22 cellular contexts compared by ENCODE assay signal in genomic region chr18:6200375-6200774, GRCh38.
"Had no signal": no experiment of that assay in that cellular context is flagged by ENCODE, and none has a peak within 500 bp of the region (broad histone marks: within the 10 kb centered on the region; RNA-seq: fewer than 3 reads in every experiment).

No MANE protein-coding gene starts in this region.

- DNase-seq: cortex of kidney; effector CD8-positive, alpha-beta T cell; effector memory CD8-positive, alpha-beta T cell; endodermal cell; erythroblast; esophagus squamous epithelium; foreskin fibroblast; foreskin melanocyte; gastrocnemius medialis; glutamatergic neuron; head of caudate nucleus; heart right ventricle; hippocampal formation; left cardiac atrium; left lung; left ventricle myocardium superior; lower lobe of right lung; mesendoderm; midbrain; naive thymus-derived CD4-positive, alpha-beta T cell had no signal

- H3K4me1 ChIP-seq: gastrocnemius medialis, heart right ventricle, left lung, lower lobe of right lung had no signal

- H3K27ac ChIP-seq: epithelial cell of prostate, gastrocnemius medialis, heart right ventricle, left lung, lower lobe of right lung had no signal

- H3K9me3 ChIP-seq: esophagus squamous epithelium, gastrocnemius medialis, heart right ventricle, left lung, lower lobe of right lung had no signal

- H3K27ac Mint-ChIP-seq: dendritic cell treated with granulocyte-macrophage colony-stimulating factor and Interleukin-4, amounts not matched to agents 40 ng/mL and 50 ng/mL, for 4 days; effector memory CD8-positive, alpha-beta T cell; endodermal cell; naive thymus-derived CD4-positive, alpha-beta T cell had no signal

- H3K27me3 Mint-ChIP-seq: dendritic cell treated with granulocyte-macrophage colony-stimulating factor and Interleukin-4, amounts not matched to agents 40 ng/mL and 50 ng/mL, for 4 days; effector memory CD8-positive, alpha-beta T cell had no signal

- H3K36me3 ChIP-seq: esophagus squamous epithelium, gastrocnemius medialis, heart right ventricle, left lung, lower lobe of right lung had no signal

- H3K9me3 Mint-ChIP-seq: dendritic cell treated with granulocyte-macrophage colony-stimulating factor and Interleukin-4, amounts not matched to agents 40 ng/mL and 50 ng/mL, for 4 days; endodermal cell had no signal

- H3K27me3 ChIP-seq: esophagus squamous epithelium, gastrocnemius medialis, heart right ventricle, left lung had no signal

- H3K4me1 Mint-ChIP-seq: endodermal cell; naive thymus-derived CD4-positive, alpha-beta T cell had no signal

- H3K4me3 Mint-ChIP-seq: dendritic cell treated with granulocyte-macrophage colony-stimulating factor and Interleukin-4, amounts not matched to agents 40 ng/mL and 50 ng/mL, for 4 days; effector memory CD8-positive, alpha-beta T cell; endodermal cell; naive thymus-derived CD4-positive, alpha-beta T cell had no signal

- H3K4me3 ChIP-seq: esophagus squamous epithelium, gastrocnemius medialis, heart right ventricle, left lung, lower lobe of right lung had no signal
